In genomic region chr3:14508966-14509795, GRCh38 we compare ENCODE assay signal across 8 cellular contexts. TPM values are rescaled to one million over a fixed set of nuclear protein-coding genes. Genes with fewer than 3 reads are reported as not detected.
DNase-seq lines count a peak whose midpoint lies in the region; ATAC-seq and TF ChIP-seq lines count a peak whose summit lies in the region.

No MANE protein-coding gene starts in this region.

- peak; percentile 77 for TF ChIP-seq CTCF in cardiac muscle cell (IDR thresholded peaks at IDR 0.05; ENCODE audit: low read depth, low read length)
- peak; percentile 99 for TF ChIP-seq CTCF in psoas muscle (IDR thresholded peaks at IDR 0.05)

- WGBS in psoas muscle, 3 donors: 13 to 23% (median 18%) methylated on average over 19 to 22 of the region's 22 CpGs

- no peak for TF ChIP-seq POLR2A in GM18505 (IDR thresholded peaks at IDR 0.05; ENCODE audit: borderline replicate concordance, extremely low read depth, insufficient read depth, insufficient read length)

- H3K27ac ChIP-seq in SJCRH30: no peak overlapping the region
- no peak overlapping the region for H3K27ac ChIP-seq in cardiac muscle cell
- H3K27ac ChIP-seq in psoas muscle: no peak overlapping the region

- ATAC-seq in HG03521 (IDR thresholded peaks at IDR 0.05; ENCODE audit: unreplicated experiment): peak; percentile 54
- ATAC-seq in psoas muscle: peak; percentile 80 to 91 (median 83)
- ATAC-seq in GM18505 (IDR thresholded peaks at IDR 0.05; ENCODE audit: unreplicated experiment): no peak
- no peak for ATAC-seq in GM21576 (IDR thresholded peaks at IDR 0.05; ENCODE audit: unreplicated experiment)

- H3K36me3 ChIP-seq in SJCRH30 (no peaks in the 10 kb centered on the region), cardiac muscle cell (no peaks in the 10 kb centered on the region), psoas muscle (ENCODE audit: insufficient read depth in 1 of 2, low read depth in 1 of 2) (peaks cover 0 to 61% of the 10 kb centered on the region in 2 donors)

- H3K4me3 ChIP-seq in SJCRH30: no peak overlapping the region
- H3K4me3 ChIP-seq in cardiac muscle cell: peak overlapping the region; percentile 20
- H3K4me3 ChIP-seq in psoas muscle: no peak overlapping the region

- intact Hi-C loops in psoas muscle (cut with DNase I): loop anchor here in 1 of 2 donors (1.0 to 5.0 kb wide), 3 partner anchors 39 to 408 kb away; no protein-coding TSS in a partner anchor

- H3K9me3 ChIP-seq in SJCRH30 (replicated peaks) (no peaks in the 10 kb centered on the region), cardiac muscle cell (ENCODE audit: low read depth) (no peaks in the 10 kb centered on the region), psoas muscle (no peaks in the 10 kb centered on the region)

- DNase-seq in ELR (ENCODE audit: low read depth) (peak; percentile 57), SJCRH30 (peak; percentile 65 to 79), cardiac muscle cell (ENCODE audit: low read depth in 1 of 2, low spot score in 1 of 2) (peak; percentile 41 to 78), psoas muscle (peak; percentile 76 to 88)
- peak; percentile 73 for DNase-seq in activated naive CD4-positive, alpha-beta T cell treated with Interleukin-2 at 50 U/mL for 16 hours

- no peaks in the 10 kb centered on the region for H3K4me1 ChIP-seq in SJCRH30
- no peaks in the 10 kb centered on the region for H3K4me1 ChIP-seq in cardiac muscle cell (ENCODE audit: low read depth)
- H3K4me1 ChIP-seq in psoas muscle: peaks cover 4% of the 10 kb centered on the region

- H3K27me3 ChIP-seq in SJCRH30 (peaks cover 10% of the 10 kb centered on the region; the same call in 1 of the 2 replicates), cardiac muscle cell (no peaks in the 10 kb centered on the region), psoas muscle (ENCODE audit: insufficient read depth in 3 of 3, low read length in 2 of 3) (no peaks in the 10 kb centered on the region)

RNA-seq across cellular contexts. Expression of gene GRIP2, which starts 31.0 kb away (rescaled TPM):
- 0.57 and 0.96 TPM in 2 replicates for total RNA-seq in SJCRH30 (2014; rRNA removed; shearing (Covaris generic))
- 0.06 TPM in 1 of 2 replicates, not detected in the other for total RNA-seq in cardiac muscle cell
- polyA plus RNA-seq in cardiac muscle cell: not detected in 2 replicates
- 10 to 100 TPM in 3 of 4 donors, 1 to 10 TPM in 1; 8.1 to 37.4 (median 29.0) TPM for total RNA-seq in psoas muscle
- 10 to 100 TPM in 1 of 3 donors, 1 to 10 TPM in 2; 2.2 to 24.9 (median 5.0) TPM for polyA plus RNA-seq in psoas muscle

Comparison
In these comparisons a context has a peak if more than half of its experiments do, and no peak if none do; other contexts are left out.
1. ATAC-seq: peak in HG03521 (single experiment) and psoas muscle (4 of 4); none in GM18505 (single experiment) and GM21576 (single experiment).
2. Peak in every context shown above with its lines, with median percentiles within 50 percentile points of each other: DNase-seq.